10 cellular contexts compared by ENCODE assay signal in the genomic region with DNA sequence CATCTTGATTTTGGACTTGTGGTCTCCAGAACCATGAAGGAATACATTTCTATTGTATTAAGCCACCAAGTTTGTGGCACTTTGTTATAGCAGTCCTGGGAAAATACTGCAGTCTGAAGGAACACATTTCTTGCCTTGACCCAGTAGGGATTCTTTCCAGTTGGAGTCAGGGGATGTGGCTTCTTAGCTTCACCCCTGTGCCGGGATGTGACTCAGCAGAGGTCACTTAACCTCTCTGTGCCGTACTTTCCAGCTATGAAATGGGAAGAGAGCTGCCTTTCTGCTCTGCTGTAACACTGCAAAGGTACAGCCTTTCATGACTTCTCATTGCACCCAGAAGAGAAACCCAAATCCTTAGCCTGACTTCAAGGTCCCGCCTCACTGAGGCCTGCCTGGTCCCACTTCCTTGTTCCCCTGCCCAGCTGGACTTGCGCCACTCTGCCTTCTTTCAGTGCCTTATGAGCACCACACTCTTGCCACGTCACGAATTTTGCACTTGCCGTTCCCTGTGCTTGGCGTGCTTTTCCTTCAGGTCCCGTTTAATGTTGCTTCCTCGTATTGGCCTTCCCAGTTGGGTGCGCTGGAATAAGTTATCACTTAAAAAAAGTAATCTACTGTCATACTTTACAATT. TPM values are rescaled to one million over a fixed set of nuclear protein-coding genes. Genes with fewer than 3 reads are reported as not detected.
DNase-seq lines count a peak whose midpoint lies in the region; ATAC-seq and TF ChIP-seq lines count a peak whose summit lies in the region.
"Had no signal": no experiment of that assay in that cellular context is flagged by ENCODE, and none has a peak within 500 bp of the region (broad histone marks: within the 10 kb centered on the region; RNA-seq: fewer than 3 reads in every experiment).

No MANE protein-coding gene starts in this region.

- no peak for ATAC-seq in HG03521 (IDR thresholded peaks at IDR 0.05; ENCODE audit: unreplicated experiment)
- ATAC-seq in GM21367 (IDR thresholded peaks at IDR 0.05; ENCODE audit: unreplicated experiment) = no peak
- ATAC-seq: GM12878 had no signal

- TF ChIP-seq CTCF in left ventricle myocardium inferior (IDR thresholded peaks at IDR 0.05; ENCODE audit: borderline replicate concordance) = no peak

- H3K27me3 ChIP-seq in left ventricle myocardium inferior (ENCODE audit: low read depth) (no peaks in the 10 kb centered on the region), thymus (ENCODE audit: control insufficient read depth, insufficient read depth) (no peaks in the 10 kb centered on the region)

- 94% methylated on average over 11 of the region's 11 CpGs for WGBS in thymus

- no peak overlapping the region for H3K4me3 ChIP-seq in left ventricle myocardium inferior
- H3K4me3 ChIP-seq in thymus (ENCODE audit: low read length) = no peak overlapping the region
- H3K4me3 ChIP-seq: GM12878 had no signal

- DNase-seq in activated CD4-positive, alpha-beta memory T cell treated with anti-CD3 and anti-CD28 coated beads for 36 hours = no peak
- DNase-seq in left ventricle myocardium inferior (peak; percentile 46), NCI-H1694 (lab: John Stamatoyannopoulos, UW) (no peak)
- DNase-seq: NCI-H2029 treated with DMSO at 0.1 percent for 48 hours; stimulated activated CD4-positive, alpha-beta T cell treated with anti-CD3 and anti-CD28 coated beads, Interleukin-1b, Interleukin-23, amount 100 ng/mL, for 48 hours had no signal

- no peaks in the 10 kb centered on the region for H3K27me3 Mint-ChIP-seq in activated CD4-positive, alpha-beta memory T cell treated with anti-CD3 and anti-CD28 coated beads for 36 hours

- no peak overlapping the region for H3K4me3 Mint-ChIP-seq in activated CD4-positive, alpha-beta memory T cell treated with anti-CD3 and anti-CD28 coated beads for 36 hours

- H3K9me3 ChIP-seq in KOPT-K1 (ENCODE audit: insufficient read depth, low read length, poor library complexity, severe bottlenecking) (no peaks in the 10 kb centered on the region), left ventricle myocardium inferior (replicated peaks) (peaks cover 8% of the 10 kb centered on the region), thymus (ENCODE audit: control insufficient read depth) (no peaks in the 10 kb centered on the region)

- H3K36me3 ChIP-seq in KOPT-K1 (ENCODE audit: insufficient read depth, low read length) = peaks cover 48% of the 10 kb centered on the region
- H3K36me3 ChIP-seq in left ventricle myocardium inferior = peaks cover 7% of the 10 kb centered on the region
- peaks cover 4% of the 10 kb centered on the region for H3K36me3 ChIP-seq in thymus (ENCODE audit: control insufficient read depth, insufficient read depth)

- peaks cover 28% of the 10 kb centered on the region for H3K36me3 Mint-ChIP-seq in activated CD4-positive, alpha-beta memory T cell treated with anti-CD3 and anti-CD28 coated beads for 36 hours

- CTCF ChIA-PET in activated CD4-positive, alpha-beta memory T cell treated with anti-CD3 and anti-CD28 coated beads for 36 hours (lab: Charles Lee) = interaction anchor here (1.4 kb wide), 1 partner anchor 22 kb away, joined by 3 read pairs; no protein-coding TSS in a partner anchor

- peaks cover 15% of the 10 kb centered on the region for H3K4me1 ChIP-seq in left ventricle myocardium inferior
- H3K4me1 ChIP-seq in thymus (ENCODE audit: control insufficient read depth, insufficient read depth, low read length) = peaks cover 67% of the 10 kb centered on the region

- peaks cover 93% of the 10 kb centered on the region for H3K4me1 Mint-ChIP-seq in activated CD4-positive, alpha-beta memory T cell treated with anti-CD3 and anti-CD28 coated beads for 36 hours (ENCODE audit: low read depth)

- POLR2A ChIA-PET in activated CD4-positive, alpha-beta memory T cell treated with anti-CD3 and anti-CD28 coated beads for 36 hours (lab: Charles Lee) = interaction anchor here (1.1 kb wide), 1 partner anchor 124 kb away, joined by 3 read pairs; no protein-coding TSS in a partner anchor

- no peaks in the 10 kb centered on the region for H3K9me3 Mint-ChIP-seq in activated CD4-positive, alpha-beta memory T cell treated with anti-CD3 and anti-CD28 coated beads for 36 hours

- H3K27ac Mint-ChIP-seq in activated CD4-positive, alpha-beta memory T cell treated with anti-CD3 and anti-CD28 coated beads for 36 hours = peak overlapping the region; percentile 44

- intact Hi-C loops in activated CD4-positive, alpha-beta memory T cell treated with anti-CD3 and anti-CD28 coated beads for 36 hours (cut with micrococcal nuclease) = no loop called here
- intact Hi-C loops in left ventricle myocardium inferior (cut with micrococcal nuclease) = no loop called here

- H3K27ac ChIP-seq in KOPT-K1 (ENCODE audit: low read depth, low read length, poor library complexity, severe bottlenecking) = peak overlapping the region; percentile 99
- H3K27ac ChIP-seq in left ventricle myocardium inferior (replicated peaks) = peak overlapping the region; percentile 16
- H3K27ac ChIP-seq in thymus (ENCODE audit: low read depth) = peak overlapping the region; percentile 48

RNA-seq across cellular contexts. Expression of gene CHST11, which starts 24.2 kb away (rescaled TPM):
- total RNA-seq in activated CD4-positive, alpha-beta memory T cell treated with anti-CD3 and anti-CD28 coated beads for 36 hours = 10 to 100 TPM; 58.3 to 59.0 TPM
- 6.0 TPM for total RNA-seq in left ventricle myocardium inferior
- 6.7 TPM for polyA plus RNA-seq in thymus

Comparison
In these comparisons a context has a peak if more than half of its experiments do, and no peak if none do; other contexts are left out.
1. H3K27ac ChIP-seq: peak in every context shown above with its lines; median percentile 99 in KOPT-K1; 48 in thymus; 16 in left ventricle myocardium inferior.